11 cellular contexts compared by ENCODE assay signal in the genomic region with DNA sequence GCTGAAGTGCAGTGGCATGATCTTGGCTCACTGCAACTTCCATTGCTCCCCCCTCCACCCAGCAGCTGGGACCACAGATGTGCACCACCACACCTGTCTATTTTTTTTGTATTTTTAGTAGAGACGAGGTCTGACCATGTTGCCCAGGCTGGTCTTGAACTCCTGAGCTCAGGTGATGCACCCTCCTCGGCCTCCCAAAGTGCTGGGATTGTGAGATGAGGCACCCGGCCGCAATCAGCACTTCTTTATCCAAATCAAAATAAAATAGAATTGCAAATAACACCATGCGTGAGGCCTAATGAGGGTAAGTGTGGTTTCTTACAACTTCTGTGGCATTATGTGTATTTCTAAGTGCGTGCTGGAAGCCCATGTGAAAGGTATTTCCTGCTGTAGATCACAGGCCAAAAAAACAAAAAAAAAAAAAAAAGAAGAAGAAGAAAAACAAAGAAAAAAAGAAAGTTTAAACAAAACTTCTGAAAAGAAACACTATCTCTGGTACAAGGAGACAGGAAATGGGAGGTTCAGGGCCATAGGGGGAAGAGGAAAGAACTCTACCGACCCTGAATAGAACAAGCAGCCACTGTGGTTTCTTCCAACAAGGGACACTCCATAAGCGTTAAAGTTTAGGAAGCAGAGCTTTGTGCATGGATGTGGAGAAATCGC. TPM values are rescaled to one million over a fixed set of nuclear protein-coding genes. Genes with fewer than 3 reads are reported as not detected.
A peak's percentile ranks its signal among the peaks of the same experiment; 100 is the strongest.
DNase-seq lines count a peak whose midpoint lies in the region; ATAC-seq and TF ChIP-seq lines count a peak whose summit lies in the region.
"Had no signal": no experiment of that assay in that cellular context is flagged by ENCODE, and none has a peak within 500 bp of the region (broad histone marks: within the 10 kb centered on the region; RNA-seq: fewer than 3 reads in every experiment).

No MANE protein-coding gene starts in this region.

- no peak overlapping the region for H3K4me3 ChIP-seq in suprapubic skin
- H3K4me3 ChIP-seq: body of pancreas, GM23248 had no signal

- TF ChIP-seq POLR2A in suprapubic skin (IDR thresholded peaks at IDR 0.05): no peak

- POLR2A ChIA-PET in activated CD4-positive, alpha-beta memory T cell treated with anti-CD3 and anti-CD28 coated beads, Interleukin-2, amount 10 ng/mL, durations not matched to agents 7 days and 5 days (lab: Charles Lee): interaction anchor here (0.6 kb wide), 1 partner anchor 643 kb away, joined by 3 read pairs; no protein-coding TSS in a partner anchor

- no peaks in the 10 kb centered on the region for H3K9me3 Mint-ChIP-seq in activated CD4-positive, alpha-beta T cell treated with anti-CD3 and anti-CD28 coated beads, Interleukin-2, amount 10 ng/mL, durations not matched to agents 24 days and 14 days
- H3K9me3 Mint-ChIP-seq in activated CD4-positive, alpha-beta memory T cell treated with anti-CD3 and anti-CD28 coated beads, Interleukin-2, amount 10 ng/mL, durations not matched to agents 7 days and 5 days: no peaks in the 10 kb centered on the region

- peak overlapping the region; percentile 89 for H3K27ac Mint-ChIP-seq in activated CD4-positive, alpha-beta T cell treated with anti-CD3 and anti-CD28 coated beads, Interleukin-2, amount 10 ng/mL, durations not matched to agents 24 days and 14 days
- H3K27ac Mint-ChIP-seq in activated CD4-positive, alpha-beta memory T cell treated with anti-CD3 and anti-CD28 coated beads, Interleukin-2, amount 10 ng/mL, durations not matched to agents 7 days and 5 days: peak overlapping the region; percentile 96

- H3K27me3 Mint-ChIP-seq in activated CD4-positive, alpha-beta T cell treated with anti-CD3 and anti-CD28 coated beads, Interleukin-2, amount 10 ng/mL, durations not matched to agents 24 days and 14 days: no peaks in the 10 kb centered on the region
- no peaks in the 10 kb centered on the region for H3K27me3 Mint-ChIP-seq in activated CD4-positive, alpha-beta memory T cell treated with anti-CD3 and anti-CD28 coated beads, Interleukin-2, amount 10 ng/mL, durations not matched to agents 7 days and 5 days

- no peak for ATAC-seq in HG03095 (IDR thresholded peaks at IDR 0.05; ENCODE audit: unreplicated experiment)
- ATAC-seq in GM18868 (IDR thresholded peaks at IDR 0.05; ENCODE audit: unreplicated experiment): no peak
- ATAC-seq: body of pancreas had no signal

- no peak for TF ChIP-seq EP300 in suprapubic skin (IDR thresholded peaks at IDR 0.05)

- intact Hi-C loops in activated CD4-positive, alpha-beta T cell treated with anti-CD3 and anti-CD28 coated beads, Interleukin-2, amount 10 ng/mL, durations not matched to agents 24 days and 14 days (cut with micrococcal nuclease): no loop called here
- intact Hi-C loops in head of caudate nucleus (cut with DNase I): no loop called here

- no peak for TF ChIP-seq CTCF in suprapubic skin (IDR thresholded peaks at IDR 0.05)

- peak overlapping the region; percentile 20 for H3K4me3 Mint-ChIP-seq in activated CD4-positive, alpha-beta T cell treated with anti-CD3 and anti-CD28 coated beads, Interleukin-2, amount 10 ng/mL, durations not matched to agents 24 days and 14 days
- peak overlapping the region; percentile 12 for H3K4me3 Mint-ChIP-seq in activated CD4-positive, alpha-beta memory T cell treated with anti-CD3 and anti-CD28 coated beads, Interleukin-2, amount 10 ng/mL, durations not matched to agents 7 days and 5 days

- H3K9me3 ChIP-seq in suprapubic skin: no peaks in the 10 kb centered on the region
- H3K9me3 ChIP-seq: body of pancreas had no signal

- DNase-seq in activated CD4-positive, alpha-beta T cell treated with anti-CD3 and anti-CD28 coated beads, Interleukin-2, amount 10 ng/mL, durations not matched to agents 24 days and 14 days: peak; percentile 67
- no peak for DNase-seq in activated CD4-positive, alpha-beta T cell treated with anti-CD3 and anti-CD28 coated beads for 4 hours
- no peak for DNase-seq in activated CD4-positive, alpha-beta memory T cell treated with anti-CD3 and anti-CD28 coated beads, Interleukin-2, amount 10 ng/mL, durations not matched to agents 7 days and 5 days
- DNase-seq in suprapubic skin (ENCODE audit: low spot score in 2 of 2) (no peak), head of caudate nucleus (no peak)
- DNase-seq: body of pancreas, GM23248, NCI-H526 treated with DMSO at 0.1 percent for 48 hours had no signal

- peaks cover 33% of the 10 kb centered on the region for H3K4me1 Mint-ChIP-seq in activated CD4-positive, alpha-beta T cell treated with anti-CD3 and anti-CD28 coated beads, Interleukin-2, amount 10 ng/mL, durations not matched to agents 24 days and 14 days
- H3K4me1 Mint-ChIP-seq in activated CD4-positive, alpha-beta memory T cell treated with anti-CD3 and anti-CD28 coated beads, Interleukin-2, amount 10 ng/mL, durations not matched to agents 7 days and 5 days: peaks cover 50% of the 10 kb centered on the region

- CTCF ChIA-PET in activated CD4-positive, alpha-beta memory T cell treated with anti-CD3 and anti-CD28 coated beads, Interleukin-2, amount 10 ng/mL, durations not matched to agents 7 days and 5 days (lab: Charles Lee): interaction anchor here (0.6 to 0.7 kb wide), 2 partner anchors 139 to 157 kb away, joined by 3 to 5 read pairs; a partner anchor contains a TSS

- no peaks in the 10 kb centered on the region for H3K36me3 ChIP-seq in suprapubic skin

- H3K36me3 Mint-ChIP-seq in activated CD4-positive, alpha-beta T cell treated with anti-CD3 and anti-CD28 coated beads, Interleukin-2, amount 10 ng/mL, durations not matched to agents 24 days and 14 days (ENCODE audit: low read depth): peaks cover 11% of the 10 kb centered on the region
- H3K36me3 Mint-ChIP-seq in activated CD4-positive, alpha-beta memory T cell treated with anti-CD3 and anti-CD28 coated beads, Interleukin-2, amount 10 ng/mL, durations not matched to agents 7 days and 5 days (ENCODE audit: low read depth): peaks cover 12% of the 10 kb centered on the region

- WGBS in suprapubic skin: 78% methylated on average over 9 of the region's 9 CpGs

- no peaks in the 10 kb centered on the region for H3K27me3 ChIP-seq in layer of hippocampus (ENCODE audit: control insufficient read depth, insufficient read depth, low read length)
- no peaks in the 10 kb centered on the region for H3K27me3 ChIP-seq in suprapubic skin
- H3K27me3 ChIP-seq: body of pancreas had no signal

- H3K4me1 ChIP-seq in suprapubic skin: peaks cover 32% of the 10 kb centered on the region

- H3K27ac ChIP-seq in layer of hippocampus (ENCODE audit: low read depth, low read length): peak overlapping the region; percentile 30
- H3K27ac ChIP-seq in suprapubic skin: peak overlapping the region; percentile 39
- H3K27ac ChIP-seq: GM23248 had no signal

RNA-seq across cellular contexts. Expression of a gene that starts 3.0 kb away (rescaled TPM):
- total RNA-seq in activated CD4-positive, alpha-beta T cell treated with anti-CD3 and anti-CD28 coated beads, Interleukin-2, amount 10 ng/mL, durations not matched to agents 24 days and 14 days: 160 and 176 TPM in 2 replicates
- 100 to 1,000 TPM in 1 of 2 experiments, 10 to 100 TPM in 1; 98.2 to 106 TPM for total RNA-seq in activated CD4-positive, alpha-beta memory T cell treated with anti-CD3 and anti-CD28 coated beads, Interleukin-2, amount 10 ng/mL, durations not matched to agents 7 days and 5 days
- total RNA-seq in suprapubic skin: 10 to 100 TPM; 16.3 to 38.7 (median 20.8) TPM

RNA-seq across cellular contexts. Expression of a gene that starts 33.1 kb away (rescaled TPM):
- total RNA-seq in activated CD4-positive, alpha-beta T cell treated with anti-CD3 and anti-CD28 coated beads, Interleukin-2, amount 10 ng/mL, durations not matched to agents 24 days and 14 days: 5.0 and 5.8 TPM in 2 replicates
- total RNA-seq in activated CD4-positive, alpha-beta memory T cell treated with anti-CD3 and anti-CD28 coated beads, Interleukin-2, amount 10 ng/mL, durations not matched to agents 7 days and 5 days: 10 to 100 TPM; 18.3 to 18.9 TPM
- total RNA-seq in suprapubic skin: 1 to 10 TPM; 2.5 to 6.5 (median 3.7) TPM

RNA-seq across cellular contexts. Expression of a gene that starts 33.2 kb away (rescaled TPM):
- total RNA-seq in activated CD4-positive, alpha-beta T cell treated with anti-CD3 and anti-CD28 coated beads, Interleukin-2, amount 10 ng/mL, durations not matched to agents 24 days and 14 days: 0.78 and 0.96 TPM in 2 replicates
- total RNA-seq in activated CD4-positive, alpha-beta memory T cell treated with anti-CD3 and anti-CD28 coated beads, Interleukin-2, amount 10 ng/mL, durations not matched to agents 7 days and 5 days: under 1 TPM; 0.43 to 0.50 TPM
- total RNA-seq in suprapubic skin: 1 to 10 TPM; 1.4 to 4.3 (median 2.9) TPM

RNA-seq across cellular contexts. Expression of a gene that starts 44.4 kb away (rescaled TPM):
- total RNA-seq in activated CD4-positive, alpha-beta T cell treated with anti-CD3 and anti-CD28 coated beads, Interleukin-2, amount 10 ng/mL, durations not matched to agents 24 days and 14 days: 0.09 TPM in 1 of 2 replicates, not detected in the other
- not detected for total RNA-seq in activated CD4-positive, alpha-beta memory T cell treated with anti-CD3 and anti-CD28 coated beads, Interleukin-2, amount 10 ng/mL, durations not matched to agents 7 days and 5 days
- total RNA-seq in suprapubic skin: 1 to 10 TPM in 1 of 4 donors, under 1 TPM in 2, not detected in 1; 0.26 to 1.7 (median 0.56) TPM
- total RNA-seq: GM23248 had no signal
